8 cellular contexts compared by ENCODE assay signal in genomic region chr9:26326473-26327044, GRCh38.
DNase-seq lines count a peak whose midpoint lies in the region; ATAC-seq and TF ChIP-seq lines count a peak whose summit lies in the region.

No MANE protein-coding gene starts in this region.

- DNase-seq in Caki2 (ENCODE audit: low read depth), result peak; percentile 50
- DNase-seq in HPDE6-E6E7 (ENCODE audit: extremely low spot score), result peak; percentile 31
- DNase-seq in RKO (ENCODE audit: low spot score), result peak; percentile 64
- peak; percentile 26 to 62 for DNase-seq in erythroblast (lab: John Stamatoyannopoulos, UW)
- peak; percentile 49 for DNase-seq in non-pigmented ciliary epithelial cell (ENCODE audit: low read depth)
- no peak for DNase-seq in NOMO-1 treated with DMSO at 0.1 percent for 48 hours (lab: John Stamatoyannopoulos, UW; ENCODE audit: unreplicated experiment)

- no peak for TF ChIP-seq POLR2A in erythroblast (IDR thresholded peaks at IDR 0.05; ENCODE audit: low read length)

- in situ Hi-C loops in Caki2 (cut with HindIII; ENCODE audit: low pct_unique_long_range_greater_than_20kb, low sequenced_read_pairs), result no loop called here

- peak; percentile 60 for ATAC-seq in GM19023 (IDR thresholded peaks at IDR 0.05; ENCODE audit: unreplicated experiment)
- no peak for ATAC-seq in GM18909 (IDR thresholded peaks at IDR 0.05; ENCODE audit: poor library complexity, unreplicated experiment)
